Comparison of ENCODE assay signal across 16 cellular contexts in genomic region chr1:53919675-53920066, GRCh38. TPM values are rescaled to one million over a fixed set of nuclear protein-coding genes. Genes with fewer than 3 reads are reported as not detected.
DNase-seq lines count a peak whose midpoint lies in the region; ATAC-seq, FAIRE-seq and TF ChIP-seq lines count a peak whose summit lies in the region.
"Had no signal": no experiment of that assay in that cellular context is flagged by ENCODE, and none has a peak within 500 bp of the region (broad histone marks: within the 10 kb centered on the region; RNA-seq: fewer than 3 reads in every experiment).

No MANE protein-coding gene starts in this region.

- H4K20me1 ChIP-seq in GM12878 (ENCODE audit: control insufficient read depth, insufficient read depth): no peaks in the 10 kb centered on the region

- no peak for TF ChIP-seq RAD21 in GM12878 (IDR thresholded peaks at IDR 0.05; ENCODE audit: insufficient read depth, low read depth, low read length)

- peak in 3 of 4 experiments; percentile 52 to 66 (median 60) for ATAC-seq in T-cell (replicated peaks in 1 of 4)
- ATAC-seq in GM12878: no peak
- ATAC-seq in HG03097 (IDR thresholded peaks at IDR 0.05; ENCODE audit: low FRiP score, unreplicated experiment): no peak
- ATAC-seq: A549 had no signal

- DNase-seq in activated CD4-positive, alpha-beta T cell treated with anti-CD3 and anti-CD28 coated beads for 48 hours: peak; percentile 46
- no peak for DNase-seq in activated CD4-positive, alpha-beta T cell treated with anti-CD3 and anti-CD28 coated beads, Interleukin-2, amount 50 U/mL, for 1 hour
- DNase-seq in T-cell: no peak
- no peak for DNase-seq in GM12878 (ENCODE audit: low read depth, low spot score)
- peak; percentile 57 for DNase-seq in renal cortical epithelial cell (ENCODE audit: low read depth)
- DNase-seq in NCI-H748 treated with DMSO at 0.1 percent for 48 hours (lab: John Stamatoyannopoulos, UW): no peak
- DNase-seq in NCI-H1092 treated with DMSO at 0.1 percent for 48 hours (lab: John Stamatoyannopoulos, UW): no peak
- DNase-seq: NCI-H187 treated with DMSO at 0.1 percent for 48 hours had no signal

- H3K9me3 Mint-ChIP-seq in T-cell: no peaks in the 10 kb centered on the region

- no peak for FAIRE-seq in GM12878 (lab: Jason Lieb, UNC)
- FAIRE-seq: A549, GM12891, H54 had no signal

- no peak overlapping the region for H3K4me3 Mint-ChIP-seq in T-cell

- H3K9ac ChIP-seq in GM12878 (ENCODE audit: control insufficient read depth, insufficient read depth, low read length): no peak overlapping the region

- no peak overlapping the region for H2AFZ ChIP-seq in GM12878 (ENCODE audit: control insufficient read depth, low read depth, low read length)

- H3K4me3 ChIP-seq in GM12878: no peak overlapping the region
- H3K4me3 ChIP-seq: A549, right lobe of liver had no signal

- H3K4me2 ChIP-seq in GM12878 (ENCODE audit: control insufficient read depth, insufficient read depth): no peak overlapping the region
- H3K4me2 ChIP-seq: A549 had no signal

- no peaks in the 10 kb centered on the region for H3K27me3 ChIP-seq in GM12878 (replicated peaks in 1 of 2; ENCODE audit: control insufficient read depth in 2 of 2, insufficient read depth in 2 of 2, low read length in 1 of 2)
- H3K27me3 ChIP-seq: right lobe of liver had no signal

- peaks cover 1 to 9% of the 10 kb centered on the region in 2 experiments; a peak in 3 of 4 replicates for H3K36me3 ChIP-seq in GM12878 (ENCODE audit: control insufficient read depth in 2 of 2, insufficient read depth in 2 of 2, low read length in 1 of 2)
- H3K36me3 ChIP-seq: right lobe of liver had no signal

- WGBS in GM12878 (ENCODE audit: insufficient coverage, insufficient replicate concordance, low lambda C conversion rate, missing lambda C conversion rate): 93% methylated on average over 3 of the region's 3 CpGs

- in situ Hi-C loops in GM12878 (cut with MboI): no loop called here

- H3K9me3 ChIP-seq in GM12878 (replicated peaks; ENCODE audit: control insufficient read depth, insufficient read depth, low read length): no peaks in the 10 kb centered on the region
- H3K9me3 ChIP-seq: A549, right lobe of liver had no signal

- BruUV-seq in GM12878 (replicated peaks; lab: Mats Ljungman, UMichigan): no TSS peak

- no peaks in the 10 kb centered on the region for H3K4me1 ChIP-seq in GM12878 (ENCODE audit: control insufficient read depth, insufficient read depth, low read length)
- H3K4me1 ChIP-seq: A549 had no signal

- H3K27ac ChIP-seq in GM12878 (ENCODE audit: control insufficient read depth, insufficient read depth): no peak overlapping the region
- H3K27ac ChIP-seq: A549 had no signal

- H3K79me2 ChIP-seq in GM12878 (ENCODE audit: control insufficient read depth, insufficient read depth, low read length): no peaks in the 10 kb centered on the region

- H3K27ac Mint-ChIP-seq in T-cell: peak overlapping the region; percentile 77 to 89

- intact Hi-C loops in GM12878 (cut with micrococcal nuclease; ENCODE audit: unreplicated experiment): no loop called here

- no peak for TF ChIP-seq EP300 in GM12878 (IDR thresholded peaks at IDR 0.05; ENCODE audit: borderline replicate concordance in 1 of 2, control insufficient read depth in 1 of 2, low read depth in 2 of 2, low read length in 2 of 2)

- no peaks in the 10 kb centered on the region for H3K27me3 Mint-ChIP-seq in T-cell

- POLR2A ChIA-PET in T-cell (lab: Charles Lee): no interaction called here
- POLR2A ChIA-PET in GM12878 (lab: Charles Lee): no interaction called here

- no peak for TF ChIP-seq POLR2A in GM12878 (IDR thresholded peaks at IDR 0.05; ENCODE audit: low read depth, low read length)

- RAD21 ChIA-PET in GM12878 (lab: Charles Lee; ENCODE audit: unreplicated experiment): no interaction called here

- peaks cover 21 to 39% (median 29%) of the 10 kb centered on the region in 3 donors for H3K4me1 Mint-ChIP-seq in T-cell

- H3K36me3 Mint-ChIP-seq in T-cell: peaks cover 30% of the 10 kb centered on the region

- CTCF ChIA-PET in T-cell (lab: Charles Lee): interaction anchor here in 1 of 2 donors (0.5 kb wide), 1 partner anchor 80 kb away, joined by 5 read pairs; no protein-coding TSS in a partner anchor
- CTCF ChIA-PET in GM12878 (lab: Yijun Ruan, JAX): interaction anchor here (1.4 kb wide), 1 partner anchor 41 kb away, joined by 4 read pairs; no protein-coding TSS in a partner anchor

- SMC1A ChIA-PET in GM12878 (lab: Charles Lee; ENCODE audit: uncharacterized antibody, unreplicated experiment): interaction anchor here (1.1 to 1.4 kb wide), 2 partner anchors 15 to 37 kb away, joined by 3 to 5 read pairs; no protein-coding TSS in a partner anchor

- no peak for TF ChIP-seq CTCF in GM12878 (IDR thresholded peaks at IDR 0.05 in 2 of 3, conservative IDR thresholded peaks at IDR 0.05 in 1 of 3; ENCODE audit: control insufficient read depth in 2 of 3, extremely low read depth in 1 of 3, insufficient read depth in 1 of 3, low read depth in 3 of 3, low read length in 3 of 3)

RNA-seq across cellular contexts. Expression of gene DIO1, which starts 25.7 kb away (rescaled TPM):
- total RNA-seq in T-cell (not detected), GM12878 (2014; rRNA removed) (not detected in 2 replicates), GM12878 (2014; rRNA removed; fragmentation: Illumina TruSeq; extraction: Trizol) (not detected in 2 replicates), GM12878 (2021) (not detected in 2 replicates), renal cortical epithelial cell (not detected in 2 replicates)
- not detected in 2 replicates for total RNA-seq in GM12878 (2013; cell fraction: nucleolus; rRNA removed)
- 0.21 TPM for polyA plus RNA-seq in GM12878 (2011; ENCODE audit: low read depth)
- polyA plus RNA-seq in GM12878 (2011; rRNA removed) (0.04 TPM in 1 of 2 replicates, not detected in the other), GM12878 (2014; fragmentation: Illumina TruSeq; extraction: Trizol) (0.12 TPM in 1 of 2 replicates, not detected in the other), GM12878 (2014; fragmentation: Nextera tagmentation; extraction: Ambion mirVana) (under 1 TPM in 1 of 2 experiments, not detected in 1; 0.13 TPM), GM12878 (2014; rRNA removed) (0.26 TPM in 1 of 2 replicates, not detected in the other), GM12878 (2016; fragmentation: Nextera tagmentation; extraction: Ambion mirVana) (under 1 TPM in 1 of 2 experiments, not detected in 1; 0.11 TPM)
- 0.04 TPM in 1 of 2 replicates, not detected in the other for polyA plus RNA-seq in GM12878 (2011; cell fraction: cytosol; rRNA removed)
- 0.23 TPM in 1 of 2 replicates, not detected in the other for polyA plus RNA-seq in GM12878 (2011; cell fraction: nucleus; rRNA removed)
- polyA plus RNA-seq in GM12878 (2012): 0.17 and 0.37 TPM in 2 replicates
- not detected in 2 replicates for polyA minus RNA-seq in GM12878 (2011; rRNA and poly(A)+ RNA removed)
- polyA minus RNA-seq in GM12878 (2011; cell fraction: cytosol; rRNA and poly(A)+ RNA removed): not detected in 2 replicates
- polyA minus RNA-seq in GM12878 (2011; cell fraction: nucleus; rRNA and poly(A)+ RNA removed): not detected in 2 replicates
- total RNA-seq: cerebellum; T-helper 1 cell treated with Interleukin-12 subunit alpha and Interleukin-12 subunit beta and Interleukin-4 antibody, amounts not matched to agents 30 ng/mL and 1 ng/mL, for 36 hours; ureter had no signal

RNA-seq across cellular contexts. Expression of gene IFT25, which starts 25.8 kb away (rescaled TPM):
- 10 to 100 TPM; 24.5 to 33.1 (median 31.2) TPM for total RNA-seq in T-cell
- 106 and 127 TPM in 2 replicates for total RNA-seq in GM12878 (2013; cell fraction: nucleolus; rRNA removed)
- 66.7 and 75.5 TPM in 2 replicates for total RNA-seq in GM12878 (2014; rRNA removed)
- total RNA-seq in GM12878 (2014; rRNA removed; fragmentation: Illumina TruSeq; extraction: Trizol): 135 TPM in 2 replicates
- total RNA-seq in GM12878 (2021): 52.2 and 55.7 TPM in 2 replicates
- polyA plus RNA-seq in GM12878 (2011; ENCODE audit: low read depth): 60.8 TPM
- 86.9 and 161 TPM in 2 replicates for polyA plus RNA-seq in GM12878 (2011; rRNA removed)
- polyA plus RNA-seq in GM12878 (2011; cell fraction: cytosol; rRNA removed): 21.1 and 22.0 TPM in 2 replicates
- 28.7 and 31.5 TPM in 2 replicates for polyA plus RNA-seq in GM12878 (2011; cell fraction: nucleus; rRNA removed)
- 57.6 and 67.2 TPM in 2 replicates for polyA plus RNA-seq in GM12878 (2012)
- polyA plus RNA-seq in GM12878 (2014; fragmentation: Illumina TruSeq; extraction: Trizol): 127 and 172 TPM in 2 replicates
- polyA plus RNA-seq in GM12878 (2014; fragmentation: Nextera tagmentation; extraction: Ambion mirVana): 100 to 1,000 TPM; 202 to 242 TPM
- 82.6 and 99.2 TPM in 2 replicates for polyA plus RNA-seq in GM12878 (2014; rRNA removed)
- polyA plus RNA-seq in GM12878 (2016; fragmentation: Nextera tagmentation; extraction: Ambion mirVana): 100 to 1,000 TPM; 170 to 202 TPM
- polyA minus RNA-seq in GM12878 (2011; rRNA and poly(A)+ RNA removed): 14.7 and 18.5 TPM in 2 replicates
- polyA minus RNA-seq in GM12878 (2011; cell fraction: cytosol; rRNA and poly(A)+ RNA removed): 8.2 and 9.7 TPM in 2 replicates
- polyA minus RNA-seq in GM12878 (2011; cell fraction: nucleus; rRNA and poly(A)+ RNA removed): 25.1 and 30.4 TPM in 2 replicates
- total RNA-seq in renal cortical epithelial cell: 20.5 and 23.7 TPM in 2 replicates

RNA-seq across cellular contexts. Expression of gene LRRC42, which starts 26.5 kb away (rescaled TPM):
- total RNA-seq in T-cell: 1 to 10 TPM; 6.3 to 8.8 (median 7.9) TPM
- total RNA-seq in GM12878 (2013; cell fraction: nucleolus; rRNA removed): 10.5 and 12.8 TPM in 2 replicates
- 15.2 and 17.2 TPM in 2 replicates for total RNA-seq in GM12878 (2014; rRNA removed)
- total RNA-seq in GM12878 (2014; rRNA removed; fragmentation: Illumina TruSeq; extraction: Trizol): 20.3 and 21.0 TPM in 2 replicates
- total RNA-seq in GM12878 (2021): 22.1 and 22.4 TPM in 2 replicates
- polyA plus RNA-seq in GM12878 (2011; ENCODE audit: low read depth): 19.3 TPM
- polyA plus RNA-seq in GM12878 (2011; rRNA removed): 34.4 and 35.9 TPM in 2 replicates
- 24.7 and 27.5 TPM in 2 replicates for polyA plus RNA-seq in GM12878 (2011; cell fraction: cytosol; rRNA removed)
- 19.8 and 20.4 TPM in 2 replicates for polyA plus RNA-seq in GM12878 (2011; cell fraction: nucleus; rRNA removed)
- 17.7 and 24.4 TPM in 2 replicates for polyA plus RNA-seq in GM12878 (2012)
- 18.1 and 25.8 TPM in 2 replicates for polyA plus RNA-seq in GM12878 (2014; fragmentation: Illumina TruSeq; extraction: Trizol)
- polyA plus RNA-seq in GM12878 (2014; fragmentation: Nextera tagmentation; extraction: Ambion mirVana): 10 to 100 TPM; 11.0 to 18.4 TPM
- 24.9 and 25.6 TPM in 2 replicates for polyA plus RNA-seq in GM12878 (2014; rRNA removed)
- 10 to 100 TPM; 23.9 to 25.3 TPM for polyA plus RNA-seq in GM12878 (2016; fragmentation: Nextera tagmentation; extraction: Ambion mirVana)
- 21.6 and 25.0 TPM in 2 replicates for polyA minus RNA-seq in GM12878 (2011; rRNA and poly(A)+ RNA removed)
- polyA minus RNA-seq in GM12878 (2011; cell fraction: cytosol; rRNA and poly(A)+ RNA removed): 10.4 and 13.6 TPM in 2 replicates
- 5.4 and 8.3 TPM in 2 replicates for polyA minus RNA-seq in GM12878 (2011; cell fraction: nucleus; rRNA and poly(A)+ RNA removed)
- 38.6 and 40.8 TPM in 2 replicates for total RNA-seq in renal cortical epithelial cell

RNA-seq across cellular contexts. Expression of gene YIPF1, which starts 30.1 kb away (rescaled TPM):
- total RNA-seq in T-cell: 10 to 100 TPM; 11.5 to 17.2 (median 14.5) TPM
- total RNA-seq in GM12878 (2013; cell fraction: nucleolus; rRNA removed): 13.8 and 15.5 TPM in 2 replicates
- total RNA-seq in GM12878 (2014; rRNA removed): 20.4 and 24.6 TPM in 2 replicates
- 17.1 and 20.6 TPM in 2 replicates for total RNA-seq in GM12878 (2014; rRNA removed; fragmentation: Illumina TruSeq; extraction: Trizol)
- 13.5 and 14.5 TPM in 2 replicates for total RNA-seq in GM12878 (2021)
- 17.5 TPM for polyA plus RNA-seq in GM12878 (2011; ENCODE audit: low read depth)
- polyA plus RNA-seq in GM12878 (2011; rRNA removed): 36.0 and 36.3 TPM in 2 replicates
- polyA plus RNA-seq in GM12878 (2011; cell fraction: cytosol; rRNA removed): 30.2 and 33.3 TPM in 2 replicates
- 17.6 and 21.2 TPM in 2 replicates for polyA plus RNA-seq in GM12878 (2011; cell fraction: nucleus; rRNA removed)
- 12.5 and 12.8 TPM in 2 replicates for polyA plus RNA-seq in GM12878 (2012)
- polyA plus RNA-seq in GM12878 (2014; fragmentation: Illumina TruSeq; extraction: Trizol): 23.4 and 30.2 TPM in 2 replicates
- 10 to 100 TPM; 13.0 to 15.7 TPM for polyA plus RNA-seq in GM12878 (2014; fragmentation: Nextera tagmentation; extraction: Ambion mirVana)
- 16.6 and 17.7 TPM in 2 replicates for polyA plus RNA-seq in GM12878 (2014; rRNA removed)
- polyA plus RNA-seq in GM12878 (2016; fragmentation: Nextera tagmentation; extraction: Ambion mirVana): 10 to 100 TPM; 20.2 to 24.2 TPM
- 24.9 and 28.0 TPM in 2 replicates for polyA minus RNA-seq in GM12878 (2011; rRNA and poly(A)+ RNA removed)
- polyA minus RNA-seq in GM12878 (2011; cell fraction: cytosol; rRNA and poly(A)+ RNA removed): 5.9 and 10.4 TPM in 2 replicates
- 7.3 and 7.4 TPM in 2 replicates for polyA minus RNA-seq in GM12878 (2011; cell fraction: nucleus; rRNA and poly(A)+ RNA removed)
- total RNA-seq in renal cortical epithelial cell: 24.7 and 30.3 TPM in 2 replicates

Comparison
In these comparisons a context has a peak if more than half of its experiments do, and no peak if none do; other contexts are left out.
1. DNase-seq: peak in activated CD4-positive, alpha-beta T cell treated with anti-CD3 and anti-CD28 coated beads for 48 hours (single experiment) and renal cortical epithelial cell (single experiment); none in activated CD4-positive, alpha-beta T cell treated with anti-CD3 and anti-CD28 coated beads, Interleukin-2, amount 50 U/mL, for 1 hour (single experiment), T-cell (0 of 34), GM12878 (single experiment), NCI-H748 treated with DMSO at 0.1 percent for 48 hours (single experiment) and NCI-H1092 treated with DMSO at 0.1 percent for 48 hours (single experiment).
2. ATAC-seq: peak in T-cell (3 of 4); none in GM12878 (single experiment) and HG03097 (single experiment).